ENCODE assay signal across 8 cellular contexts in genomic region chr2:201235865-201236811, GRCh38. TPM values are rescaled to one million over a fixed set of nuclear protein-coding genes. Genes with fewer than 3 reads are reported as not detected.
A peak's percentile ranks its signal among the peaks of the same experiment; 100 is the strongest.
DNase-seq lines count a peak whose midpoint lies in the region; ATAC-seq and TF ChIP-seq lines count a peak whose summit lies in the region.

No MANE protein-coding gene starts in this region.

- ATAC-seq in Panc1 (peak; percentile 27; the same call in 1 of the 2 replicates), psoas muscle (peak in 3 of 4 donors; percentile 25 to 50 (median 48)), GM18867 (IDR thresholded peaks at IDR 0.05; ENCODE audit: unreplicated experiment) (no peak)

- TF ChIP-seq CTCF in HL-60 (IDR thresholded peaks at IDR 0.05; ENCODE audit: insufficient read depth, low read length) (no peak), Panc1 (IDR thresholded peaks at IDR 0.05) (peak; percentile 76), psoas muscle (IDR thresholded peaks at IDR 0.05) (peak; percentile 40)

- no peaks in the 10 kb centered on the region for H3K9me3 ChIP-seq in Panc1 (ENCODE audit: control insufficient read depth, insufficient read depth, low read depth, low read length)
- H3K9me3 ChIP-seq in psoas muscle, result no peaks in the 10 kb centered on the region

- no peaks in the 10 kb centered on the region; the same call in none of the 2 replicates for H3K36me3 ChIP-seq in Panc1 (ENCODE audit: control insufficient read depth, insufficient read depth, low read length)
- H3K36me3 ChIP-seq in psoas muscle (ENCODE audit: insufficient read depth in 1 of 2, low read depth in 1 of 2), result no peaks in the 10 kb centered on the region

- H3K27ac Mint-ChIP-seq in activated naive CD4-positive, alpha-beta T cell treated with anti-CD3 and anti-CD28 coated beads, Interleukin-2, amount 50 U/mL, for 24 hours, result peak overlapping the region; percentile 90

- no peaks in the 10 kb centered on the region for H3K27me3 Mint-ChIP-seq in activated naive CD4-positive, alpha-beta T cell treated with anti-CD3 and anti-CD28 coated beads, Interleukin-2, amount 50 U/mL, for 24 hours

- in situ Hi-C loops in Panc1 (cut with HindIII; ENCODE audit: low pct_unique_long_range_greater_than_20kb, low sequenced_read_pairs), result no loop called here

- CTCF ChIA-PET in Panc1 (lab: Charles Lee), result no interaction called here

- H3K27me3 ChIP-seq in HL-60 (ENCODE audit: insufficient read depth, poor library complexity, severe bottlenecking), result no peaks in the 10 kb centered on the region
- H3K27me3 ChIP-seq in Panc1 (ENCODE audit: control insufficient read depth, insufficient read depth, low read length), result no peaks in the 10 kb centered on the region
- no peaks in the 10 kb centered on the region for H3K27me3 ChIP-seq in psoas muscle (ENCODE audit: insufficient read depth in 3 of 3, low read length in 2 of 3)

- H3K4me3 ChIP-seq in HL-60 (replicated peaks; ENCODE audit: insufficient read depth, low read length) (peak overlapping the region; percentile 65), Panc1 (ENCODE audit: low read depth in 2 of 2, low read length in 2 of 2) (peak overlapping the region; percentile 38 to 76), psoas muscle (peak overlapping the region; percentile 20)

- DNase-seq in COR-L47 (lab: John Stamatoyannopoulos, UW) (peak; percentile 55), HL-60 (ENCODE audit: low read depth in 1 of 2, low spot score in 1 of 2) (peak; percentile 61 to 77), Panc1 (ENCODE audit: low read depth, low spot score) (no peak), head of caudate nucleus (peak in 24 of 42 donors; percentile 17 to 73 (median 46)), psoas muscle (peak; percentile 36 to 58), GM19240 (ENCODE audit: insufficient read length, low spot score) (no peak)

- no TSS peak for BruUV-seq in Panc1 (replicated peaks; lab: Mats Ljungman, UMichigan)

- H3K4me1 ChIP-seq in Panc1 (ENCODE audit: control insufficient read depth, insufficient read depth, low read length) (peaks cover 24% of the 10 kb centered on the region), psoas muscle (peaks cover 3% of the 10 kb centered on the region)

- H3K36me3 Mint-ChIP-seq in activated naive CD4-positive, alpha-beta T cell treated with anti-CD3 and anti-CD28 coated beads, Interleukin-2, amount 50 U/mL, for 24 hours, result peaks cover 26% of the 10 kb centered on the region

- peak overlapping the region; percentile 93 for H3K4me3 Mint-ChIP-seq in activated naive CD4-positive, alpha-beta T cell treated with anti-CD3 and anti-CD28 coated beads, Interleukin-2, amount 50 U/mL, for 24 hours

- peaks cover 6% of the 10 kb centered on the region for H3K9me3 Mint-ChIP-seq in activated naive CD4-positive, alpha-beta T cell treated with anti-CD3 and anti-CD28 coated beads, Interleukin-2, amount 50 U/mL, for 24 hours

- POLR2A ChIA-PET in Panc1 (lab: Charles Lee), result no interaction called here

- intact Hi-C loops in Panc1 (cut with micrococcal nuclease; ENCODE audit: unreplicated experiment) (loop anchor here (1.0 to 10.0 kb wide), 2 partner anchors 128 to 389 kb away; no protein-coding TSS in a partner anchor), head of caudate nucleus (cut with DNase I) (no loop called here), psoas muscle (cut with DNase I) (loop anchor here in 1 of 2 donors (5.0 kb wide), 1 partner anchor 126 kb away; no protein-coding TSS in a partner anchor)

- peak overlapping the region; percentile 4; the same call in 1 of the 2 replicates for H3K27ac ChIP-seq in HL-60 (replicated peaks)
- peak overlapping the region; percentile 46 for H3K27ac ChIP-seq in Panc1 (ENCODE audit: low read length)
- H3K27ac ChIP-seq in psoas muscle, result no peak overlapping the region

- H3K4me1 Mint-ChIP-seq in activated naive CD4-positive, alpha-beta T cell treated with anti-CD3 and anti-CD28 coated beads, Interleukin-2, amount 50 U/mL, for 24 hours, result peaks cover 69% of the 10 kb centered on the region

- 28 to 38% (median 30%) methylated on average over 14 of the region's 14 CpGs for WGBS in psoas muscle, 3 donors

RNA-seq across cellular contexts. Expression of gene CASP8, which starts 24.2 kb away (rescaled TPM):
- total RNA-seq in Panc1 (2021; ENCODE audit: unreplicated experiment) (34.8 TPM), psoas muscle (1 to 10 TPM; 2.3 to 3.5 (median 3.0) TPM)
- polyA plus RNA-seq in Panc1 (2012; ENCODE audit: insufficient read length), result 18.4 TPM
- polyA plus RNA-seq in psoas muscle, result 1 to 10 TPM in 2 of 3 donors, under 1 TPM in 1; 0.87 to 1.3 (median 1.2) TPM

RNA-seq across cellular contexts. Expression of gene CASP10, which starts 53.2 kb away (rescaled TPM):
- total RNA-seq in Panc1 (2021; ENCODE audit: unreplicated experiment) (0.87 TPM), psoas muscle (1 to 10 TPM; 2.3 to 3.8 (median 2.8) TPM)
- 0.11 TPM for polyA plus RNA-seq in Panc1 (2012; ENCODE audit: insufficient read length)
- 1 to 10 TPM in 2 of 3 donors, under 1 TPM in 1; 0.90 to 1.3 (median 1.2) TPM for polyA plus RNA-seq in psoas muscle

Comparison
In these comparisons a context has a peak if more than half of its experiments do, and no peak if none do; other contexts are left out.
1. DNase-seq: peak in COR-L47 (single experiment), HL-60 (2 of 2), head of caudate nucleus (24 of 42) and psoas muscle (2 of 2); none in Panc1 (single experiment) and GM19240 (single experiment).
2. Peak in every context shown above with its lines, with median percentiles within 50 percentile points of each other: H3K4me3 ChIP-seq.